2 cellular contexts compared by ENCODE assay signal in genomic region chr15:63983071-63983711, GRCh38.
TF ChIP-seq lines count a peak whose summit lies in the region.

No MANE protein-coding gene starts in this region.

TF ChIP-seq in HEK293, 187 proteins besides CTCF, POLR2A, EP300 and RAD21 (continued from another document):
- TF ChIP-seq ZFHX2 (tag by site-specific recombination; conservative IDR thresholded peaks at IDR 0.05) (0 out of 2 replicates have a peak, but pooled peaks have one; percentile 22), ZNF596 (tag by site-specific recombination; IDR thresholded peaks at IDR 0.05) (no peak), ZNF366 (tag by site-specific recombination; conservative IDR thresholded peaks at IDR 0.05) (no peak), KLF17 (tag by site-specific recombination; IDR thresholded peaks at IDR 0.05) (no peak), ZNF174 (tag by site-specific recombination; IDR thresholded peaks at IDR 0.05) (no peak), ZNF776 (tag by site-specific recombination; IDR thresholded peaks at IDR 0.05; ENCODE audit: borderline replicate concordance) (no peak)
- TF ChIP-seq, protein P1, sequence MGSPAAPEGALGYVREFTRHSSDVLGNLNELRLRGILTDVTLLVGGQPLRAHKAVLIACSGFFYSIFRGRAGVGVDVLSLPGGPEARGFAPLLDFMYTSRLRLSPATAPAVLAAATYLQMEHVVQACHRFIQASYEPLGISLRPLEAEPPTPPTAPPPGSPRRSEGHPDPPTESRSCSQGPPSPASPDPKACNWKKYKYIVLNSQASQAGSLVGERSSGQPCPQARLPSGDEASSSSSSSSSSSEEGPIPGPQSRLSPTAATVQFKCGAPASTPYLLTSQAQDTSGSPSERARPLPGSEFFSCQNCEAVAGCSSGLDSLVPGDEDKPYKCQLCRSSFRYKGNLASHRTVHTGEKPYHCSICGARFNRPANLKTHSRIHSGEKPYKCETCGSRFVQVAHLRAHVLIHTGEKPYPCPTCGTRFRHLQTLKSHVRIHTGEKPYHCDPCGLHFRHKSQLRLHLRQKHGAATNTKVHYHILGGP (tag by site-specific recombination; IDR thresholded peaks at IDR 0.05), result no peak

TF ChIP-seq in K562, 482 proteins besides CTCF, POLR2A, EP300 and RAD21 (continued from another document):
- TF ChIP-seq, protein P2, sequence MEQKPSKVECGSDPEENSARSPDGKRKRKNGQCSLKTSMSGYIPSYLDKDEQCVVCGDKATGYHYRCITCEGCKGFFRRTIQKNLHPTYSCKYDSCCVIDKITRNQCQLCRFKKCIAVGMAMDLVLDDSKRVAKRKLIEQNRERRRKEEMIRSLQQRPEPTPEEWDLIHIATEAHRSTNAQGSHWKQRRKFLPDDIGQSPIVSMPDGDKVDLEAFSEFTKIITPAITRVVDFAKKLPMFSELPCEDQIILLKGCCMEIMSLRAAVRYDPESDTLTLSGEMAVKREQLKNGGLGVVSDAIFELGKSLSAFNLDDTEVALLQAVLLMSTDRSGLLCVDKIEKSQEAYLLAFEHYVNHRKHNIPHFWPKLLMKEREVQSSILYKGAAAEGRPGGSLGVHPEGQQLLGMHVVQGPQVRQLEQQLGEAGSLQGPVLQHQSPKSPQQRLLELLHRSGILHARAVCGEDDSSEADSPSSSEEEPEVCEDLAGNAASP (IDR thresholded peaks at IDR 0.05), result no peak
- TF ChIP-seq SMC3 (conservative IDR thresholded peaks at IDR 0.05; ENCODE audit: insufficient read depth, low read depth, low read length) (0 out of 2 replicates have a peak, but pooled peaks have one; percentile 18), TEAD4 (IDR thresholded peaks at IDR 0.05; ENCODE audit: low read length) (no peak), TEAD4 (CRISPR knock-in tag; IDR thresholded peaks at IDR 0.05; ENCODE audit: borderline replicate concordance) (no peak), MLLT1 (IDR thresholded peaks at IDR 0.05) (no peak)
